In genomic region chr9:136724772-136725171, GRCh38 we compare ENCODE assay signal across 2 cellular contexts.
A peak's percentile ranks its signal among the peaks of the same experiment; 100 is the strongest.
TF ChIP-seq lines count a peak whose summit lies in the region.

No MANE protein-coding gene starts in this region.

TF ChIP-seq in H1, 55 proteins besides CTCF, POLR2A, EP300 and RAD21:
- TF ChIP-seq JUND (IDR thresholded peaks at IDR 0.05; ENCODE audit: low read length) (no peak), POLR2AphosphoS5 (IDR thresholded peaks at IDR 0.05; ENCODE audit: low read depth, low read length) (peak; percentile 35; the same call in 1 of the 2 replicates)

TF ChIP-seq in HEK293T, 16 proteins besides CTCF, POLR2A, EP300 and RAD21:
- no peak for TF ChIP-seq FOXA1 (IDR thresholded peaks at IDR 0.05)
- TF ChIP-seq PKNOX1 (IDR thresholded peaks at IDR 0.05), result no peak
